ENCODE assay signal across 8 cellular contexts in the genomic region with DNA sequence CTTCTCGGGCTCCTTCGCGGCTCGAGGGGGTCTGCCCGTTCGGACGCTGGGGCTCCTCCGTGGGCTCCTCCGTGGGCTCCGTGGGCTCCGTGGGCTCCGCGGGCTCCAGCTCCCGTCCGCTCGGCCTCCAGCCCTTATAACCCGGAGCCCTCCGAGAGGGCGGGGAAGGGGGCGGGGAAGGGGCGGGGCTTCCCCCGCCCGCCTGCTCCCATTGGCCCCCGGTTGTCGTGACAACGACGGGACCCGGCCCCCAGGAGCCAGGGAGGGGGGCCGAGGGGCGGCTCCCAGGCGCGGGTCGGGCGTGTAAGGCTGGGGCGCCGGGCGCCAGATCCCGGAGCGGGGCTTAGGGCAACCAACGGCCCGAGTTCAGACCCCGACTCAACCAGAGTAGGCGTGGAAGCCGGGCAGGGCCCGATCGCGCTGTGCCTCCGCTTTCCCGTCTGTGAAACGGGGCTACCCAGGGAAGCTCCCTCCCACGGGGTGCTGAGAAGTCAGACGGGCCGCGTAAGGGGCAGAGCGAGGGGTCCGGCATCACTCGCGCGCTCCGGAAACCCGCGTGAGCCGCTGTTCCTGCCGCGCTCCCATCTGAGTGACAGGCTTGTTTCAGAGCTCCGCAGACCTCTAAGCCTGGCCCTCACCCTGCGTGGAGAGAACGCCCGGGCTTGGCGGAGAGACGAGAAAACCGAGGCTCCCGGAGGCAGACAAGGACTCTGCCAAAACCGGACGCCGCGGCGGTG. TPM values are rescaled to one million over a fixed set of nuclear protein-coding genes. Genes with fewer than 3 reads are reported as not detected.
DNase-seq lines count a peak whose midpoint lies in the region; ATAC-seq and TF ChIP-seq lines count a peak whose summit lies in the region.

A gene (minus strand): TSS at position 111 of the 737 bp plus-strand sequence. CDS start 119 bp downstream, outside the sequence.

- no peaks in the 10 kb centered on the region for H3K36me3 ChIP-seq in endocrine pancreas (ENCODE audit: control insufficient read depth, insufficient read depth, low read length)
- H3K36me3 ChIP-seq in mesenchymal stem cell (ENCODE audit: control insufficient read depth in 1 of 2, insufficient read depth in 2 of 2, low read depth in 1 of 2, low read length in 2 of 2): peaks cover 0 to 3% of the 10 kb centered on the region in 2 experiments

- TF ChIP-seq CTCF in GM12864 (IDR thresholded peaks at IDR 0.05; ENCODE audit: low read depth, low read length, missing control alignments): no peak

- H2BK120ac ChIP-seq in mesenchymal stem cell (ENCODE audit: low read depth, low read length): peak within 1 kb of the TSS; percentile 90

- peak within 1 kb of the TSS; percentile 40 for H4K91ac ChIP-seq in mesenchymal stem cell (ENCODE audit: low read length)

- no peak within 1 kb of the TSS for H2BK5ac ChIP-seq in mesenchymal stem cell (ENCODE audit: low read depth, low read length, poor library complexity, severe bottlenecking)

- WGBS in mesenchymal stem cell: under 1% methylated on average over 62 of the region's 78 CpGs

- H3K14ac ChIP-seq in mesenchymal stem cell (ENCODE audit: low read length in 2 of 2): peak within 1 kb of the TSS in 1 of 2 experiments; percentile 61

- no peak for DNase-seq in GM12864 (ENCODE audit: low read depth)
- DNase-seq in NCI-H460 (ENCODE audit: extremely low read depth, low read depth): peak; percentile 76
- DNase-seq in activated CD8-positive, alpha-beta memory T cell treated with anti-CD3 and anti-CD28 coated beads, Interleukin-2, amount 50 U/mL, for 24 hours (ENCODE audit: extremely low read depth): peak; percentile 32
- DNase-seq in mesenchymal stem cell: peak; percentile 87
- peak; percentile 53 for DNase-seq in stimulated activated CD8-positive, alpha-beta memory T cell treated with anti-CD3 and anti-CD28 coated beads, Interleukin-12 subunit alpha, Interleukin-12 subunit beta, amount 100 ng/mL, for 1 hour (ENCODE audit: low read depth)

- ATAC-seq in HG02798 (IDR thresholded peaks at IDR 0.05; ENCODE audit: poor library complexity, unreplicated experiment) (peak; percentile 59), GM18517 (IDR thresholded peaks at IDR 0.05; ENCODE audit: unreplicated experiment) (no peak)

- H3K9ac ChIP-seq in endocrine pancreas (ENCODE audit: control insufficient read depth, insufficient read depth, low read length): peak within 1 kb of the TSS; percentile 23
- H3K9ac ChIP-seq in mesenchymal stem cell (ENCODE audit: low read length): peak within 1 kb of the TSS; percentile 90

- H2AFZ ChIP-seq in mesenchymal stem cell (ENCODE audit: low read depth, low read length): peak within 1 kb of the TSS; percentile 78

- H3K27me3 ChIP-seq in endocrine pancreas (ENCODE audit: control insufficient read depth, insufficient read depth, low read length) (peaks cover 15% of the 10 kb centered on the region), mesenchymal stem cell (ENCODE audit: control insufficient read depth in 1 of 2, insufficient read depth in 1 of 2, low read length in 2 of 2) (peaks cover 4 to 18% of the 10 kb centered on the region in 2 experiments)

- peak within 1 kb of the TSS; percentile 77 to 84 for H3K18ac ChIP-seq in mesenchymal stem cell (ENCODE audit: low read depth in 1 of 2, low read length in 2 of 2)

- H3K4me1 ChIP-seq in endocrine pancreas (ENCODE audit: control insufficient read depth, insufficient read depth, low read length) (no peaks in the 10 kb centered on the region), mesenchymal stem cell (ENCODE audit: control insufficient read depth, insufficient read depth, low read depth, low read length) (peaks cover 26% of the 10 kb centered on the region)

- H3K4ac ChIP-seq in mesenchymal stem cell (ENCODE audit: low read depth in 1 of 2, low read length in 2 of 2): peak within 1 kb of the TSS; percentile 13 to 43

- H3K4me3 ChIP-seq in GM12864 (ENCODE audit: low read depth, low read length): peak within 1 kb of the TSS; percentile 59
- no peak within 1 kb of the TSS for H3K4me3 ChIP-seq in endocrine pancreas (ENCODE audit: control insufficient read depth, insufficient read depth, low read length)
- peak within 1 kb of the TSS; percentile 73 to 99 for H3K4me3 ChIP-seq in mesenchymal stem cell (ENCODE audit: insufficient read depth in 1 of 2, low read depth in 1 of 2, low read length in 2 of 2)

- H3K23ac ChIP-seq in mesenchymal stem cell (ENCODE audit: low read length in 2 of 2): peak within 1 kb of the TSS in 1 of 2 experiments; percentile 94

- no peak within 1 kb of the TSS for H2AK5ac ChIP-seq in mesenchymal stem cell (ENCODE audit: low read length, severe bottlenecking)

- H2BK15ac ChIP-seq in mesenchymal stem cell (ENCODE audit: low read depth, poor library complexity, severe bottlenecking): peak within 1 kb of the TSS; percentile 31

- peak within 1 kb of the TSS in 1 of 2 experiments; percentile 7 for H2BK12ac ChIP-seq in mesenchymal stem cell (ENCODE audit: low read length in 2 of 2)

- peaks cover 12% of the 10 kb centered on the region for H3K79me1 ChIP-seq in mesenchymal stem cell (replicated peaks; ENCODE audit: low read length, poor library complexity, severe bottlenecking)

- peak within 1 kb of the TSS; percentile 95 for H3K4me2 ChIP-seq in mesenchymal stem cell (ENCODE audit: low read length, poor library complexity, severe bottlenecking)

- H4K8ac ChIP-seq in mesenchymal stem cell (ENCODE audit: low read length): peak within 1 kb of the TSS; percentile 70

- no peaks in the 10 kb centered on the region for H3K9me3 ChIP-seq in endocrine pancreas (ENCODE audit: control insufficient read depth, low read length)
- no peaks in the 10 kb centered on the region for H3K9me3 ChIP-seq in mesenchymal stem cell (ENCODE audit: control insufficient read depth, low read length)

- H3K27ac ChIP-seq in mesenchymal stem cell (ENCODE audit: low read length, poor library complexity, severe bottlenecking): no peak within 1 kb of the TSS

RNA-seq across cellular contexts. Expression of the gene that starts here (rescaled TPM):
- 10.6 and 12.5 TPM in 2 replicates for total RNA-seq in NCI-H460 (2014; rRNA removed; shearing (Covaris generic))
- 7.8 and 13.3 TPM in 2 replicates for polyA plus RNA-seq in NCI-H460 (2014; cell fraction: nucleus; rRNA removed)
- 12.3 TPM for polyA plus RNA-seq in mesenchymal stem cell (2013, experiment 1 of 2)
- polyA plus RNA-seq in mesenchymal stem cell (2013, experiment 2 of 2): 12.0 TPM
